Comparison of ENCODE assay signal across 11 cellular contexts in the genomic region with DNA sequence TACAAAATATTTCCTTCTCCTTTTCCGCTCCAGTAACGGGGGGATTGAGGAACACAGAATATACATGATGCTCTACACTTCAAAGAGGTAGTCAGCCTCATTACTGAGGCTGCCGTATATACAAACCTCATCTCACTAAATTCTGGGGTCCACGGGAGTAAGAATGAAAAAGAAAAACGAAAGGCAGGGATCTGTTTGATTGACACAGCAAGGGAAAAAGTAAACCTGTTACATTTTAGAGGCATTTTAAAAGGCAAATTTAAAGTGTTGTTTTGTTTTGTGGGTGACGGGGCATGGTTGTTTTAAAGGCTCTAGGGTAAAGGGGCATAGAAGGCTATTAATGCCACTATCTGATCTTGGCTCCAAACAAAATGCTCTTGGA. TPM values are rescaled to one million over a fixed set of nuclear protein-coding genes. Genes with fewer than 3 reads are reported as not detected.
A peak's percentile ranks its signal among the peaks of the same experiment; 100 is the strongest.
DNase-seq lines count a peak whose midpoint lies in the region; ATAC-seq and TF ChIP-seq lines count a peak whose summit lies in the region.
"Had no signal": no experiment of that assay in that cellular context is flagged by ENCODE, and none has a peak within 500 bp of the region (broad histone marks: within the 10 kb centered on the region; RNA-seq: fewer than 3 reads in every experiment).

No MANE protein-coding gene starts in this region.

- H3K4me1 ChIP-seq in BE2C = peaks cover 9% of the 10 kb centered on the region

- H3K27ac ChIP-seq in dorsolateral prefrontal cortex (peak overlapping the region; percentile 77 to 98 (median 95)), neural cell (ENCODE audit: low read length) (no peak overlapping the region)
- H3K27ac ChIP-seq: HL-60 had no signal

- H3K4me3 ChIP-seq in BE2C (ENCODE audit: low read depth, low read length) = peak overlapping the region; percentile 72
- peak overlapping the region; percentile 57 for H3K4me3 ChIP-seq in Jurkat, Clone E6-1 (ENCODE audit: low read length)
- peak overlapping the region; percentile 65 to 97 (median 80) for H3K4me3 ChIP-seq in dorsolateral prefrontal cortex
- H3K4me3 ChIP-seq in neural cell (ENCODE audit: low read length) = peak overlapping the region; percentile 81

- ATAC-seq in GM21528 (IDR thresholded peaks at IDR 0.05; ENCODE audit: low FRiP score, unreplicated experiment) = no peak

- no peak for DNase-seq in BE2C
- DNase-seq in Jurkat, Clone E6-1 (ENCODE audit: low read depth, low spot score) = no peak
- no peak for DNase-seq in dorsolateral prefrontal cortex
- no peak for DNase-seq in HuH-7 (ENCODE audit: low spot score)
- DNase-seq in T-helper 9 cell = no peak
- no peak for DNase-seq in DMS53 (lab: John Stamatoyannopoulos, UW)
- DNase-seq: activated effector memory CD4-positive, alpha-beta T cell treated with anti-CD3 and anti-CD28 coated beads, Interleukin-2, amount 50 U/mL, for 16 hours; CD8-positive, alpha-beta memory T cell had no signal

- H3F3A ChIP-seq in neural cell (ENCODE audit: insufficient read depth, low read length, poor library complexity, severe bottlenecking) = peaks cover 2% of the 10 kb centered on the region

- no peak overlapping the region for H2AFZ ChIP-seq in neural cell (ENCODE audit: low read depth, low read length)

- no peaks in the 10 kb centered on the region for H3K36me3 ChIP-seq in BE2C
- H3K36me3 ChIP-seq in neural cell (ENCODE audit: insufficient read depth, low read length) = no peaks in the 10 kb centered on the region

- TF ChIP-seq EP300 in neural cell (conservative IDR thresholded peaks at IDR 0.05; ENCODE audit: poor library complexity, severe bottlenecking) = no peak

- H3K4me2 ChIP-seq in neural cell (ENCODE audit: low read length) = peak overlapping the region; percentile 68

- no peak for TF ChIP-seq CTCF in BE2C (IDR thresholded peaks at IDR 0.05; ENCODE audit: low read depth, low read length)
- no peak for TF ChIP-seq CTCF in dorsolateral prefrontal cortex (IDR thresholded peaks at IDR 0.05 in 54 of 56, conservative IDR thresholded peaks at IDR 0.05 in 2 of 56; ENCODE audit: low read depth in 1 of 56, partially characterized antibody in 56 of 56)
- TF ChIP-seq CTCF in neural cell (IDR thresholded peaks at IDR 0.05; ENCODE audit: poor library complexity, severe bottlenecking) = no peak

- H3K9me3 ChIP-seq in BE2C = no peaks in the 10 kb centered on the region
- no peaks in the 10 kb centered on the region for H3K9me3 ChIP-seq in neural cell (ENCODE audit: low read length)

- intact Hi-C loops in dorsolateral prefrontal cortex (cut with DNase I) = loop anchor here (5.0 kb wide), 1 partner anchor 189 kb away; no protein-coding TSS in a partner anchor

- no peaks in the 10 kb centered on the region for H3K79me2 ChIP-seq in neural cell (replicated peaks; ENCODE audit: insufficient read depth, low read length)

- H3K27me3 ChIP-seq in BE2C = no peaks in the 10 kb centered on the region
- H3K27me3 ChIP-seq in dorsolateral prefrontal cortex = peaks cover 0 to 3% (median 0%) of the 10 kb centered on the region in 45 donors
- peaks cover 31% of the 10 kb centered on the region for H3K27me3 ChIP-seq in neural cell (ENCODE audit: insufficient read depth, low read depth, low read length)

- no peaks in the 10 kb centered on the region for H4K20me1 ChIP-seq in neural cell (ENCODE audit: insufficient read depth)

- H3K9ac ChIP-seq in neural cell (ENCODE audit: low read length) = peak overlapping the region; percentile 63

- TF ChIP-seq RAD21 in neural cell (conservative IDR thresholded peaks at IDR 0.05) = no peak

- H3K9me2 ChIP-seq in neural cell (ENCODE audit: insufficient read depth, low read length) = no peaks in the 10 kb centered on the region

TF ChIP-seq in neural cell, 6 proteins besides CTCF, POLR2A, EP300 and RAD21:
- TF ChIP-seq POLR2AphosphoS5 (IDR thresholded peaks at IDR 0.05) = no peak
- TF ChIP-seq EZH2 (IDR thresholded peaks at IDR 0.05; ENCODE audit: borderline replicate concordance, insufficient read depth, low read length, poor library complexity, severe bottlenecking) = no peak

RNA-seq across cellular contexts. Expression of gene PCDH10, which starts 2.9 kb away (rescaled TPM):
- 12.3 TPM for polyA plus RNA-seq in BE2C (2012; ENCODE audit: insufficient read depth, insufficient read length, low read depth)
- not detected for polyA plus RNA-seq in Jurkat, Clone E6-1 (2012; ENCODE audit: insufficient read depth, insufficient read length)
- total RNA-seq in dorsolateral prefrontal cortex = 100 to 1,000 TPM in 17 of 120 experiments, 10 to 100 TPM in 103; 55.4 to 124 (median 86.6) TPM
- polyA plus RNA-seq in neural cell = 37.0 and 38.5 TPM in 2 replicates
- polyA minus RNA-seq in neural cell = 109 and 111 TPM in 2 replicates
- total RNA-seq: CD8-positive, alpha-beta memory T cell had no signal
- polyA plus RNA-seq: CD8-positive, alpha-beta memory T cell had no signal
